ENCODE assay signal across 1 cellular context in the genomic region with DNA sequence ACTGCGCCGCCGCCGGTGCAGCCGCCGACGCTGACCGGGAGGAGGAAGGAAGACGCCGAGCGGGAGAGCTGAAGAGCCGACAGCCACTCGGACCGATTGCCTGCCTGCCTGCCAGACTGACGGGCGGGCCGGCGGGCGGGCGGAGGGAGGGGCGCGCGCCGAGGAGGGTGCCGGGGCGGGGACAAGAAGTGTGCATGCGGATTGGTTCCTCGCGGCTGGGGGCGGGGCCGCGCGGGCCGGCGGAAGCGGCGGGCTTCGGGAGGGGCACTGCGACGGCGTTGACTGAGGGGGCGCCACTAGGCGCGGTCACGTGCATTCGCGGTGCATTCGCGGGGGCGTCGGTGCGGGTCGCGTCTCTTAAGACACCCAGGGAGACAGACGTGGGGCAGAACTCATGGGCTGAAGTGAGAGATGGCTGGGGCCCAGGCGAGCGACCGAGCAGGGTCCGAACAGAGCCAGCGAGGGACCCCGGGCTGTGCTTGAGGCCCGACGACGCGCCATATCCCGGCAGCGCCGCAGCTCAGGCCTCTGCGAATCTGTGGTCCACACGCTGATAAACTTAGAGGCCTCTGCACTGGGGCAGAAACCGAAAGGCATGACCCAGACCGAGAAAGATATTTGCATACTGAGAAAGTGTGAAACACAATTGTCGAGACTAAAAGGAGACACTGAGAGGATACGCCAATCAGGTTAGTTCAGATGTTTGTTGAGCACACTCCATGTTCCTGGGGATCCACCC.
A peak's percentile ranks its signal among the peaks of the same experiment; 100 is the strongest.
TF ChIP-seq lines count a peak whose summit lies in the region.

A gene (minus strand): TSS at position 118 of the 739 bp plus-strand sequence. CDS start 205 bp downstream, outside the sequence.

TF ChIP-seq in HepG2, 621 proteins besides CTCF, POLR2A, EP300 and RAD21 (continued from another document and continues in another):
- TF ChIP-seq, protein P1, sequence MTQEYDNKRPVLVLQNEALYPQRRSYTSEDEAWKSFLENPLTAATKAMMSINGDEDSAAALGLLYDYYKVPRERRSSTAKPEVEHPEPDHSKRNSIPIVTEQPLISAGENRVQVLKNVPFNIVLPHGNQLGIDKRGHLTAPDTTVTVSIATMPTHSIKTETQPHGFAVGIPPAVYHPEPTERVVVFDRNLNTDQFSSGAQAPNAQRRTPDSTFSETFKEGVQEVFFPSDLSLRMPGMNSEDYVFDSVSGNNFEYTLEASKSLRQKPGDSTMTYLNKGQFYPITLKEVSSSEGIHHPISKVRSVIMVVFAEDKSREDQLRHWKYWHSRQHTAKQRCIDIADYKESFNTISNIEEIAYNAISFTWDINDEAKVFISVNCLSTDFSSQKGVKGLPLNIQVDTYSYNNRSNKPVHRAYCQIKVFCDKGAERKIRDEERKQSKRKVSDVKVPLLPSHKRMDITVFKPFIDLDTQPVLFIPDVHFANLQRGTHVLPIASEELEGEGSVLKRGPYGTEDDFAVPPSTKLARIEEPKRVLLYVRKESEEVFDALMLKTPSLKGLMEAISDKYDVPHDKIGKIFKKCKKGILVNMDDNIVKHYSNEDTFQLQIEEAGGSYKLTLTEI (CRISPR knock-in tag; conservative IDR thresholded peaks at IDR 0.05) = no peak; the same call in 1 of the 2 replicates
- no peak for TF ChIP-seq ARID2 (CRISPR knock-in tag; IDR thresholded peaks at IDR 0.05; ENCODE audit: borderline replicate concordance)
- no peak for TF ChIP-seq PHB2 (IDR thresholded peaks at IDR 0.05; ENCODE audit: partially characterized antibody)
- TF ChIP-seq NFKB2 (CRISPR knock-in tag; IDR thresholded peaks at IDR 0.05; ENCODE audit: borderline replicate concordance) = peak; percentile 83
- 0 out of 2 replicates have a peak, but pooled peaks have one; percentile 63 for TF ChIP-seq BRCA1 (CRISPR knock-in tag; IDR thresholded peaks at IDR 0.05)
- peak; percentile 30 for TF ChIP-seq GABPA (IDR thresholded peaks at IDR 0.05; ENCODE audit: low read depth, low read length)
- TF ChIP-seq GABPA (CRISPR knock-in tag; IDR thresholded peaks at IDR 0.05; ENCODE audit: low read depth) = peak; percentile 28; the same call in 1 of the 2 replicates
- TF ChIP-seq RARG (CRISPR knock-in tag; IDR thresholded peaks at IDR 0.05; ENCODE audit: low read depth) = no peak
- no peak; the same call in 1 of the 2 replicates for TF ChIP-seq ZNF460 (CRISPR knock-in tag; IDR thresholded peaks at IDR 0.05; ENCODE audit: borderline replicate concordance)
- TF ChIP-seq, protein P2, sequence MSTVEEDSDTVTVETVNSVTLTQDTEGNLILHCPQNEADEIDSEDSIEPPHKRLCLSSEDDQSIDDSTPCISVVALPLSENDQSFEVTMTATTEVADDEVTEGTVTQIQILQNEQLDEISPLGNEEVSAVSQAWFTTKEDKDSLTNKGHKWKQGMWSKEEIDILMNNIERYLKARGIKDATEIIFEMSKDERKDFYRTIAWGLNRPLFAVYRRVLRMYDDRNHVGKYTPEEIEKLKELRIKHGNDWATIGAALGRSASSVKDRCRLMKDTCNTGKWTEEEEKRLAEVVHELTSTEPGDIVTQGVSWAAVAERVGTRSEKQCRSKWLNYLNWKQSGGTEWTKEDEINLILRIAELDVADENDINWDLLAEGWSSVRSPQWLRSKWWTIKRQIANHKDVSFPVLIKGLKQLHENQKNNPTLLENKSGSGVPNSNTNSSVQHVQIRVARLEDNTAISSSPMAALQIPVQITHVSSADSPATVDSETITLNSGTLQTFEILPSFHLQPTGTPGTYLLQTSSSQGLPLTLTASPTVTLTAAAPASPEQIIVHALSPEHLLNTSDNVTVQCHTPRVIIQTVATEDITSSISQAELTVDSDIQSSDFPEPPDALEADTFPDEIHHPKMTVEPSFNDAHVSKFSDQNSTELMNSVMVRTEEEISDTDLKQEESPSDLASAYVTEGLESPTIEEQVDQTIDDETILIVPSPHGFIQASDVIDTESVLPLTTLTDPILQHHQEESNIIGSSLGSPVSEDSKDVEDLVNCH (CRISPR knock-in tag; IDR thresholded peaks at IDR 0.05) = no peak
- no peak for TF ChIP-seq ZNF737 (CRISPR knock-in tag; IDR thresholded peaks at IDR 0.05; ENCODE audit: borderline replicate concordance)
- no peak for TF ChIP-seq HOXA7 (CRISPR knock-in tag; IDR thresholded peaks at IDR 0.05)
- no peak for TF ChIP-seq ZNF530 (CRISPR knock-in tag; IDR thresholded peaks at IDR 0.05; ENCODE audit: low read depth)
- TF ChIP-seq ZNF839 (CRISPR knock-in tag; IDR thresholded peaks at IDR 0.05; ENCODE audit: borderline replicate concordance) = no peak
- TF ChIP-seq ETV6 (CRISPR knock-in tag; conservative IDR thresholded peaks at IDR 0.05) = peak; percentile 43; the same call in 1 of the 2 replicates
- TF ChIP-seq, protein P3, sequence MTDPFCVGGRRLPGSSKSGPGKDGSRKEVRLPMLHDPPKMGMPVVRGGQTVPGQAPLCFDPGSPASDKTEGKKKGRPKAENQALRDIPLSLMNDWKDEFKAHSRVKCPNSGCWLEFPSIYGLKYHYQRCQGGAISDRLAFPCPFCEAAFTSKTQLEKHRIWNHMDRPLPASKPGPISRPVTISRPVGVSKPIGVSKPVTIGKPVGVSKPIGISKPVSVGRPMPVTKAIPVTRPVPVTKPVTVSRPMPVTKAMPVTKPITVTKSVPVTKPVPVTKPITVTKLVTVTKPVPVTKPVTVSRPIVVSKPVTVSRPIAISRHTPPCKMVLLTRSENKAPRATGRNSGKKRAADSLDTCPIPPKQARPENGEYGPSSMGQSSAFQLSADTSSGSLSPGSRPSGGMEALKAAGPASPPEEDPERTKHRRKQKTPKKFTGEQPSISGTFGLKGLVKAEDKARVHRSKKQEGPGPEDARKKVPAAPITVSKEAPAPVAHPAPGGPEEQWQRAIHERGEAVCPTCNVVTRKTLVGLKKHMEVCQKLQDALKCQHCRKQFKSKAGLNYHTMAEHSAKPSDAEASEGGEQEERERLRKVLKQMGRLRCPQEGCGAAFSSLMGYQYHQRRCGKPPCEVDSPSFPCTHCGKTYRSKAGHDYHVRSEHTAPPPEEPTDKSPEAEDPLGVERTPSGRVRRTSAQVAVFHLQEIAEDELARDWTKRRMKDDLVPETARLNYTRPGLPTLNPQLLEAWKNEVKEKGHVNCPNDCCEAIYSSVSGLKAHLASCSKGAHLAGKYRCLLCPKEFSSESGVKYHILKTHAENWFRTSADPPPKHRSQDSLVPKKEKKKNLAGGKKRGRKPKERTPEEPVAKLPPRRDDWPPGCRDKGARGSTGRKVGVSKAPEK (CRISPR knock-in tag; IDR thresholded peaks at IDR 0.05; ENCODE audit: borderline replicate concordance) = no peak
- TF ChIP-seq HNRNPLL (IDR thresholded peaks at IDR 0.05; ENCODE audit: low read depth, low read length, poor library complexity, severe bottlenecking) = peak; percentile 62
- TF ChIP-seq MAZ (IDR thresholded peaks at IDR 0.05; ENCODE audit: borderline replicate concordance, low read depth, low read length) = peak; percentile 81
- TF ChIP-seq MAZ (CRISPR knock-in tag; IDR thresholded peaks at IDR 0.05; ENCODE audit: low read depth) = peak; percentile 86; the same call in 1 of the 2 replicates
- TF ChIP-seq SMC3 (IDR thresholded peaks at IDR 0.05; ENCODE audit: low read length) = no peak
- TF ChIP-seq SALL2 (CRISPR knock-in tag; IDR thresholded peaks at IDR 0.05) = peak; percentile 30
- TF ChIP-seq ZNF337 (CRISPR knock-in tag; IDR thresholded peaks at IDR 0.05; ENCODE audit: borderline replicate concordance, low read depth) = no peak
- TF ChIP-seq NFIC (IDR thresholded peaks at IDR 0.05; ENCODE audit: low read length) = no peak
- peak; percentile 80; the same call in 1 of the 2 replicates for TF ChIP-seq ERF (CRISPR knock-in tag; IDR thresholded peaks at IDR 0.05)
- no peak for TF ChIP-seq DR1 (CRISPR knock-in tag; IDR thresholded peaks at IDR 0.05)
- TF ChIP-seq MXD4 (CRISPR knock-in tag; IDR thresholded peaks at IDR 0.05) = peak; percentile 89
- peak; percentile 17; the same call in 1 of the 2 replicates for TF ChIP-seq RARA (CRISPR knock-in tag; IDR thresholded peaks at IDR 0.05)
- TF ChIP-seq, protein P4, sequence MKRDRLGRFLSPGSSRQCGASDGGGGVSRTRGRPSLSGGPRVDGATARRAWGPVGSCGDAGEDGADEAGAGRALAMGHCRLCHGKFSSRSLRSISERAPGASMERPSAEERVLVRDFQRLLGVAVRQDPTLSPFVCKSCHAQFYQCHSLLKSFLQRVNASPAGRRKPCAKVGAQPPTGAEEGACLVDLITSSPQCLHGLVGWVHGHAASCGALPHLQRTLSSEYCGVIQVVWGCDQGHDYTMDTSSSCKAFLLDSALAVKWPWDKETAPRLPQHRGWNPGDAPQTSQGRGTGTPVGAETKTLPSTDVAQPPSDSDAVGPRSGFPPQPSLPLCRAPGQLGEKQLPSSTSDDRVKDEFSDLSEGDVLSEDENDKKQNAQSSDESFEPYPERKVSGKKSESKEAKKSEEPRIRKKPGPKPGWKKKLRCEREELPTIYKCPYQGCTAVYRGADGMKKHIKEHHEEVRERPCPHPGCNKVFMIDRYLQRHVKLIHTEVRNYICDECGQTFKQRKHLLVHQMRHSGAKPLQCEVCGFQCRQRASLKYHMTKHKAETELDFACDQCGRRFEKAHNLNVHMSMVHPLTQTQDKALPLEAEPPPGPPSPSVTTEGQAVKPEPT (CRISPR knock-in tag; IDR thresholded peaks at IDR 0.05; ENCODE audit: low read depth) = no peak
- TF ChIP-seq SKI (IDR thresholded peaks at IDR 0.05; ENCODE audit: partially characterized antibody) = peak; percentile 6
- TF ChIP-seq HNF4A (CRISPR knock-in tag; IDR thresholded peaks at IDR 0.05) = no peak
- TF ChIP-seq ZBTB42 (CRISPR knock-in tag; IDR thresholded peaks at IDR 0.05) = no peak
- TF ChIP-seq CENPX (CRISPR knock-in tag; IDR thresholded peaks at IDR 0.05) = no peak
- TF ChIP-seq PAWR (CRISPR knock-in tag; IDR thresholded peaks at IDR 0.05; ENCODE audit: borderline replicate concordance) = no peak
- TF ChIP-seq, protein P5, sequence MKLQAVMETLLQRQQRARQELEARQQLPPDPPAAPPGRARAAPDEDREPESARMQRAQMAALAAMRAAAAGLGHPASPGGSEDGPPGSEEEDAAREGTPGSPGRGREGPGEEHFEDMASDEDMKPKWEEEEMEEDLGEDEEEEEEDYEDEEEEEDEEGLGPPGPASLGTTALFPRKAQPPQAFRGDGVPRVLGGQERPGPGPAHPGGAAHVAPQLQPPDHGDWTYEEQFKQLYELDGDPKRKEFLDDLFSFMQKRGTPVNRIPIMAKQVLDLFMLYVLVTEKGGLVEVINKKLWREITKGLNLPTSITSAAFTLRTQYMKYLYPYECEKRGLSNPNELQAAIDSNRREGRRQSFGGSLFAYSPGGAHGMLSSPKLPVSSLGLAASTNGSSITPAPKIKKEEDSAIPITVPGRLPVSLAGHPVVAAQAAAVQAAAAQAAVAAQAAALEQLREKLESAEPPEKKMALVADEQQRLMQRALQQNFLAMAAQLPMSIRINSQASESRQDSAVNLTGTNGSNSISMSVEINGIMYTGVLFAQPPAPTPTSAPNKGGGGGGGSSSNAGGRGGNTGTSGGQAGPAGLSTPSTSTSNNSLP (IDR thresholded peaks at IDR 0.05; ENCODE audit: low read depth, low read length) = 0 out of 2 replicates have a peak, but pooled peaks have one; percentile 26
- no peak for TF ChIP-seq DNMT3B (CRISPR knock-in tag; conservative IDR thresholded peaks at IDR 0.05)
- TF ChIP-seq, protein P6, sequence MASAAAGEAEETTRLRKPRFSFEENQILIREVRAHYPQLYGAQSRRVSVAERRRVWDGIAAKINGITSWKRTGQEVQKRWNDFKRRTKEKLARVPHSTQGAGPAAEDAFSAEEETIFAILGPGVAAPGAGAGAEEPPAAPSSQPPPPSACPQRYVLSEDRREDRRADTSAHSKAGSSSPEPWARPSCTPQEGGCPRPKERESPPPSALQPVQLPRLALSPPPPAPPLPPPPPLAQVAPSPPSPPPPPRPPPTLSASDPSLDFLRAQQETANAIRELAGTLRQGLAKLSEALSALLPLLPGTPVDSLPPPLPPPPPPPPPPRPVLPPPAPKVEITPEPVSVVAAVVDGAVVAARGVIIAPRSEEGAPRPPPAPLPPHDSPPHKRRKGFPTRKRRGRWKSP (CRISPR knock-in tag; IDR thresholded peaks at IDR 0.05) = peak; percentile 88
- TF ChIP-seq ZZZ3 (CRISPR knock-in tag; IDR thresholded peaks at IDR 0.05; ENCODE audit: borderline replicate concordance) = no peak
- TF ChIP-seq RFXAP (CRISPR knock-in tag; IDR thresholded peaks at IDR 0.05; ENCODE audit: borderline replicate concordance) = peak; percentile 68; the same call in 1 of the 2 replicates
- peak; percentile 79 for TF ChIP-seq YEATS4 (CRISPR knock-in tag; IDR thresholded peaks at IDR 0.05; ENCODE audit: borderline replicate concordance)
- TF ChIP-seq ZNF546 (CRISPR knock-in tag; conservative IDR thresholded peaks at IDR 0.05) = peak; percentile 90
- no peak for TF ChIP-seq ATM (IDR thresholded peaks at IDR 0.05; ENCODE audit: borderline replicate concordance)
- no peak; the same call in 1 of the 2 replicates for TF ChIP-seq POGZ (CRISPR knock-in tag; IDR thresholded peaks at IDR 0.05)
- no peak; the same call in 1 of the 2 replicates for TF ChIP-seq ZFP82 (CRISPR knock-in tag; IDR thresholded peaks at IDR 0.05; ENCODE audit: borderline replicate concordance)
- peak; percentile 64; the same call in 1 of the 2 replicates for TF ChIP-seq ZSCAN9 (CRISPR knock-in tag; IDR thresholded peaks at IDR 0.05; ENCODE audit: borderline replicate concordance)
- TF ChIP-seq, protein P7, sequence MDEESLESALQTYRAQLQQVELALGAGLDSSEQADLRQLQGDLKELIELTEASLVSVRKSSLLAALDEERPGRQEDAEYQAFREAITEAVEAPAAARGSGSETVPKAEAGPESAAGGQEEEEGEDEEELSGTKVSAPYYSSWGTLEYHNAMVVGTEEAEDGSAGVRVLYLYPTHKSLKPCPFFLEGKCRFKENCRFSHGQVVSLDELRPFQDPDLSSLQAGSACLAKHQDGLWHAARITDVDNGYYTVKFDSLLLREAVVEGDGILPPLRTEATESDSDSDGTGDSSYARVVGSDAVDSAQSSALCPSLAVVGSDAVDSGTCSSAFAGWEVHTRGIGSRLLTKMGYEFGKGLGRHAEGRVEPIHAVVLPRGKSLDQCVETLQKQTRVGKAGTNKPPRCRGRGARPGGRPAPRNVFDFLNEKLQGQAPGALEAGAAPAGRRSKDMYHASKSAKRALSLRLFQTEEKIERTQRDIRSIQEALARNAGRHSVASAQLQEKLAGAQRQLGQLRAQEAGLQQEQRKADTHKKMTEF (CRISPR knock-in tag; IDR thresholded peaks at IDR 0.05) = peak; percentile 78; the same call in 1 of the 2 replicates
- peak; percentile 88 for TF ChIP-seq SP4 (CRISPR knock-in tag; IDR thresholded peaks at IDR 0.05)
- no peak for TF ChIP-seq NR3C1 (CRISPR knock-in tag; IDR thresholded peaks at IDR 0.05)
- no peak for TF ChIP-seq ZKSCAN1 (IDR thresholded peaks at IDR 0.05; ENCODE audit: low read length)
